In genomic region chr12:103734847-103735246, GRCh38 we compare ENCODE assay signal across 7 cellular contexts.
"Had no signal": no experiment of that assay in that cellular context is flagged by ENCODE, and none has a peak within 500 bp of the region (broad histone marks: within the 10 kb centered on the region; RNA-seq: fewer than 3 reads in every experiment).

No MANE protein-coding gene starts in this region.

- H3K9ac ChIP-seq: KMS-11 had no signal

- H3K4me2 ChIP-seq: KMS-11 had no signal

- H3K36me3 Mint-ChIP-seq: IgD-negative memory B cell had no signal

- H3K27ac ChIP-seq: HL-60, KMS-11 had no signal

- DNase-seq: IMR-90, KBM-7, KG1 had no signal

- H3K27ac Mint-ChIP-seq: IgD-negative memory B cell had no signal

- H3K4me3 Mint-ChIP-seq: IgD-negative memory B cell had no signal

- FAIRE-seq: HTR-8/SVneo had no signal
